ENCODE assay signal across 22 cellular contexts in genomic region chr9:26940779-26941178, GRCh38. TPM values are rescaled to one million over a fixed set of nuclear protein-coding genes. Genes with fewer than 3 reads are reported as not detected.
DNase-seq lines count a peak whose midpoint lies in the region; ATAC-seq lines count a peak whose summit lies in the region.
"Had no signal": no experiment of that assay in that cellular context is flagged by ENCODE, and none has a peak within 500 bp of the region (broad histone marks: within the 10 kb centered on the region; RNA-seq: fewer than 3 reads in every experiment).

No MANE protein-coding gene starts in this region.

- peak overlapping the region; percentile 5 for H3K27ac Mint-ChIP-seq in stimulated activated naive CD8-positive, alpha-beta T cell treated with anti-CD3 and anti-CD28 coated beads, Interleukin-15, Interleukin-2, amounts not matched to agents 100 ng/mL and 50 ng/mL, for 24 hours
- peak overlapping the region; percentile 51 for H3K27ac Mint-ChIP-seq in activated naive CD8-positive, alpha-beta T cell treated with anti-CD3 and anti-CD28 coated beads, Interleukin-2, amount 10 ng/mL, durations not matched to agents 7 days and 5 days
- H3K27ac Mint-ChIP-seq in stimulated activated naive CD8-positive, alpha-beta T cell treated with anti-CD3 and anti-CD28 coated beads, Interleukin-15, amount 100 ng/mL, for 72 hours = no peak overlapping the region
- H3K27ac Mint-ChIP-seq: mesothelial cell of epicardium had no signal

- H3K4me3 ChIP-seq in Jurkat, Clone E6-1 (ENCODE audit: low read length) = no peak overlapping the region
- H3K4me3 ChIP-seq: stomach, thyroid gland had no signal

- POLR2A ChIA-PET in activated naive CD8-positive, alpha-beta T cell treated with anti-CD3 and anti-CD28 coated beads, Interleukin-2, amount 10 ng/mL, durations not matched to agents 7 days and 5 days (lab: Charles Lee) = interaction anchor here (1.0 to 1.9 kb wide), 2 partner anchors 11 to 15 kb away, joined by 3 to 7 read pairs; partner anchors contain the start of gene IFT74

- ATAC-seq in stimulated activated naive CD8-positive, alpha-beta T cell treated with anti-CD3 and anti-CD28 coated beads, Interleukin-15, Interleukin-2, amounts not matched to agents 100 U/mL and 50 U/mL, for 24 hours = no peak
- peak; percentile 53 for ATAC-seq in activated naive CD8-positive, alpha-beta T cell treated with anti-CD3 and anti-CD28 coated beads, Interleukin-2, amount 10 ng/mL, durations not matched to agents 7 days and 5 days (ENCODE audit: low read depth)
- ATAC-seq in stimulated activated naive CD8-positive, alpha-beta T cell treated with anti-CD3 and anti-CD28 coated beads, Interleukin-15, amount 100 ng/mL, for 72 hours = peak; percentile 54
- ATAC-seq: Panc1 had no signal

- DNase-seq in stimulated activated naive CD8-positive, alpha-beta T cell treated with anti-CD3 and anti-CD28 coated beads, Interleukin-15, Interleukin-2, amounts not matched to agents 100 U/mL and 50 U/mL, for 24 hours = no peak
- peak; percentile 38 for DNase-seq in Jurkat, Clone E6-1 (ENCODE audit: low read depth, low spot score)
- DNase-seq in activated naive CD8-positive, alpha-beta T cell treated with anti-CD3 and anti-CD28 coated beads, Interleukin-2, amount 10 ng/mL, durations not matched to agents 7 days and 5 days = no peak
- no peak for DNase-seq in stimulated activated naive CD8-positive, alpha-beta T cell treated with anti-CD3 and anti-CD28 coated beads, Interleukin-15, amount 100 ng/mL, for 72 hours
- DNase-seq in NCI-H128 (lab: John Stamatoyannopoulos, UW; ENCODE audit: unreplicated experiment) (no peak), NCI-H1105 (lab: John Stamatoyannopoulos, UW) (no peak), NCI-H1930 (lab: John Stamatoyannopoulos, UW) (no peak)
- DNase-seq: activated CD4-positive, CD25-positive, alpha-beta regulatory T cell; activated CD8-positive, alpha-beta memory T cell treated with anti-CD3 and anti-CD28 coated beads for 24 hours; amniotic stem cell; effector CD4-positive, alpha-beta T cell; GF-D8; kidney; naive B cell; NCI-H187; NCI-H524 treated with DMSO at 0.1 percent for 48 hours; SHP77 treated with DMSO at 0.1 percent for 48 hours; stomach; thyroid gland had no signal

- H3K4me1 Mint-ChIP-seq in stimulated activated naive CD8-positive, alpha-beta T cell treated with anti-CD3 and anti-CD28 coated beads, Interleukin-15, Interleukin-2, amounts not matched to agents 100 ng/mL and 50 ng/mL, for 24 hours (ENCODE audit: low read depth) = peaks cover 84% of the 10 kb centered on the region
- H3K4me1 Mint-ChIP-seq in activated naive CD8-positive, alpha-beta T cell treated with anti-CD3 and anti-CD28 coated beads, Interleukin-2, amount 10 ng/mL, durations not matched to agents 7 days and 5 days = peaks cover 52% of the 10 kb centered on the region
- H3K4me1 Mint-ChIP-seq in stimulated activated naive CD8-positive, alpha-beta T cell treated with anti-CD3 and anti-CD28 coated beads, Interleukin-15, amount 100 ng/mL, for 72 hours = peaks cover 70% of the 10 kb centered on the region

- no peaks in the 10 kb centered on the region for H3K27me3 Mint-ChIP-seq in stimulated activated naive CD8-positive, alpha-beta T cell treated with anti-CD3 and anti-CD28 coated beads, Interleukin-15, Interleukin-2, amounts not matched to agents 100 ng/mL and 50 ng/mL, for 24 hours
- no peaks in the 10 kb centered on the region for H3K27me3 Mint-ChIP-seq in activated naive CD8-positive, alpha-beta T cell treated with anti-CD3 and anti-CD28 coated beads, Interleukin-2, amount 10 ng/mL, durations not matched to agents 7 days and 5 days
- no peaks in the 10 kb centered on the region for H3K27me3 Mint-ChIP-seq in stimulated activated naive CD8-positive, alpha-beta T cell treated with anti-CD3 and anti-CD28 coated beads, Interleukin-15, amount 100 ng/mL, for 72 hours
- H3K27me3 Mint-ChIP-seq: naive B cell had no signal

- H3K36me3 Mint-ChIP-seq in stimulated activated naive CD8-positive, alpha-beta T cell treated with anti-CD3 and anti-CD28 coated beads, Interleukin-15, Interleukin-2, amounts not matched to agents 100 ng/mL and 50 ng/mL, for 24 hours (ENCODE audit: low read depth) = peaks cover 72% of the 10 kb centered on the region
- peaks cover 38% of the 10 kb centered on the region for H3K36me3 Mint-ChIP-seq in activated naive CD8-positive, alpha-beta T cell treated with anti-CD3 and anti-CD28 coated beads, Interleukin-2, amount 10 ng/mL, durations not matched to agents 7 days and 5 days

- H3K9me3 Mint-ChIP-seq in stimulated activated naive CD8-positive, alpha-beta T cell treated with anti-CD3 and anti-CD28 coated beads, Interleukin-15, Interleukin-2, amounts not matched to agents 100 ng/mL and 50 ng/mL, for 24 hours = peaks cover 6% of the 10 kb centered on the region
- peaks cover 3% of the 10 kb centered on the region for H3K9me3 Mint-ChIP-seq in activated naive CD8-positive, alpha-beta T cell treated with anti-CD3 and anti-CD28 coated beads, Interleukin-2, amount 10 ng/mL, durations not matched to agents 7 days and 5 days
- peaks cover 8 to 10% of the 10 kb centered on the region in 2 donors for H3K9me3 Mint-ChIP-seq in stimulated activated naive CD8-positive, alpha-beta T cell treated with anti-CD3 and anti-CD28 coated beads, Interleukin-15, amount 100 ng/mL, for 72 hours

- H3K4me3 Mint-ChIP-seq in stimulated activated naive CD8-positive, alpha-beta T cell treated with anti-CD3 and anti-CD28 coated beads, Interleukin-15, Interleukin-2, amounts not matched to agents 100 ng/mL and 50 ng/mL, for 24 hours = no peak overlapping the region
- peak overlapping the region; percentile 60 for H3K4me3 Mint-ChIP-seq in activated naive CD8-positive, alpha-beta T cell treated with anti-CD3 and anti-CD28 coated beads, Interleukin-2, amount 10 ng/mL, durations not matched to agents 7 days and 5 days
- H3K4me3 Mint-ChIP-seq in stimulated activated naive CD8-positive, alpha-beta T cell treated with anti-CD3 and anti-CD28 coated beads, Interleukin-15, amount 100 ng/mL, for 72 hours = peak overlapping the region; percentile 5 to 8
- H3K4me3 Mint-ChIP-seq: mesothelial cell of epicardium had no signal

RNA-seq across cellular contexts. Expression of gene PLAA, which starts 6.3 kb away (rescaled TPM):
- 83.4 TPM for polyA plus RNA-seq in Jurkat, Clone E6-1 (2012; ENCODE audit: insufficient read depth, insufficient read length)
- 10 to 100 TPM; 28.3 to 29.8 TPM for total RNA-seq in activated naive CD8-positive, alpha-beta T cell treated with anti-CD3 and anti-CD28 coated beads, Interleukin-2, amount 10 ng/mL, durations not matched to agents 7 days and 5 days

RNA-seq across cellular contexts. Expression of gene IFT74, which starts 15.4 kb away (rescaled TPM):
- polyA plus RNA-seq in Jurkat, Clone E6-1 (2012; ENCODE audit: insufficient read depth, insufficient read length) = 1.4 TPM
- 10 to 100 TPM in 1 of 2 experiments, 1 to 10 TPM in 1; 9.2 to 10.1 TPM for total RNA-seq in activated naive CD8-positive, alpha-beta T cell treated with anti-CD3 and anti-CD28 coated beads, Interleukin-2, amount 10 ng/mL, durations not matched to agents 7 days and 5 days

RNA-seq across cellular contexts. Expression of gene CAAP1, which starts 48.2 kb away (rescaled TPM):
- 36.8 TPM for polyA plus RNA-seq in Jurkat, Clone E6-1 (2012; ENCODE audit: insufficient read depth, insufficient read length)
- 10 to 100 TPM; 17.7 to 18.6 TPM for total RNA-seq in activated naive CD8-positive, alpha-beta T cell treated with anti-CD3 and anti-CD28 coated beads, Interleukin-2, amount 10 ng/mL, durations not matched to agents 7 days and 5 days

Comparison
In these comparisons a context has a peak if more than half of its experiments do, and no peak if none do; other contexts are left out.
1. H3K27ac Mint-ChIP-seq: peak in stimulated activated naive CD8-positive, alpha-beta T cell treated with anti-CD3 and anti-CD28 coated beads, Interleukin-15, Interleukin-2, amounts not matched to agents 100 ng/mL and 50 ng/mL, for 24 hours (single experiment) and activated naive CD8-positive, alpha-beta T cell treated with anti-CD3 and anti-CD28 coated beads, Interleukin-2, amount 10 ng/mL, durations not matched to agents 7 days and 5 days (single experiment); none in stimulated activated naive CD8-positive, alpha-beta T cell treated with anti-CD3 and anti-CD28 coated beads, Interleukin-15, amount 100 ng/mL, for 72 hours (0 of 2).